Comparison of ENCODE assay signal across 20 cellular contexts in genomic region chrX:10288400-10288799, GRCh38.
DNase-seq lines count a peak whose midpoint lies in the region; ATAC-seq, FAIRE-seq and TF ChIP-seq lines count a peak whose summit lies in the region.
"Had no signal": no experiment of that assay in that cellular context is flagged by ENCODE, and none has a peak within 500 bp of the region (broad histone marks: within the 10 kb centered on the region; RNA-seq: fewer than 3 reads in every experiment).

No MANE protein-coding gene starts in this region.

- H3K4me1 Mint-ChIP-seq in activated naive CD4-positive, alpha-beta T cell treated with anti-CD3 and anti-CD28 coated beads for 36 hours (ENCODE audit: low read depth), result no peaks in the 10 kb centered on the region
- no peaks in the 10 kb centered on the region for H3K4me1 Mint-ChIP-seq in natural killer cell

- H3K9ac ChIP-seq in IMR-90 (ENCODE audit: low read depth, low read length), result no peak overlapping the region

- H3K4me3 ChIP-seq in A549 (no peak overlapping the region), IMR-90 (ENCODE audit: insufficient read depth, low read depth, low read length) (no peak overlapping the region)
- H3K4me3 ChIP-seq: HAP-1, SK-N-MC had no signal

- no peak overlapping the region for H2BK15ac ChIP-seq in IMR-90 (ENCODE audit: low read depth, low read length)

- no peaks in the 10 kb centered on the region for H4K20me1 ChIP-seq in IMR-90 (ENCODE audit: insufficient read depth, low read length)

- peak; percentile 56 for FAIRE-seq in A549 (lab: Jason Lieb, UNC)
- FAIRE-seq: HTR-8/SVneo had no signal

- BruUV-seq in IMR-90 (replicated peaks; lab: Mats Ljungman, UMichigan), result no TSS peak

- no peak for TF ChIP-seq RAD21 in A549 (conservative IDR thresholded peaks at IDR 0.05 in 1 of 2, IDR thresholded peaks at IDR 0.05 in 1 of 2)
- no peak for TF ChIP-seq RAD21 in IMR-90 (IDR thresholded peaks at IDR 0.05; ENCODE audit: low read length)

- no peak overlapping the region for H3K14ac ChIP-seq in IMR-90 (replicated peaks; ENCODE audit: low read depth, low read length)

- WGBS in A549 (ENCODE audit: missing lambda C conversion rate), result 34% methylated on average over 4 of the region's 4 CpGs
- WGBS in IMR-90 (ENCODE audit: extremely low coverage in 2 of 2, insufficient read length in 1 of 2), 2 experiments, result no CpG with 5 or more reads among the region's 4 CpGs

- POLR2A ChIA-PET in A549 (lab: Yijun Ruan, JAX), result no interaction called here
- POLR2A ChIA-PET in IMR-90 (lab: Charles Lee; ENCODE audit: unreplicated experiment), result no interaction called here

- intact Hi-C loops in IMR-90 (cut with micrococcal nuclease), result no loop called here
- intact Hi-C loops in activated naive CD4-positive, alpha-beta T cell treated with anti-CD3 and anti-CD28 coated beads for 36 hours (cut with micrococcal nuclease), result no loop called here
- intact Hi-C loops in Right ventricle myocardium inferior (cut with DNase I), result no loop called here
- intact Hi-C loops in natural killer cell (cut with micrococcal nuclease), result no loop called here

- no peaks in the 10 kb centered on the region for H3K9me3 Mint-ChIP-seq in activated naive CD4-positive, alpha-beta T cell treated with anti-CD3 and anti-CD28 coated beads for 36 hours
- no peaks in the 10 kb centered on the region for H3K9me3 Mint-ChIP-seq in natural killer cell

- no peaks in the 10 kb centered on the region for H3K79me1 ChIP-seq in IMR-90 (ENCODE audit: low read depth in 1 of 2, low read length in 2 of 2)

- peak in 1 of 2 experiments; percentile 23; a peak in 1 of 5 replicates for TF ChIP-seq EP300 in A549 (IDR thresholded peaks at IDR 0.05)

- H3K36me3 Mint-ChIP-seq in activated naive CD4-positive, alpha-beta T cell treated with anti-CD3 and anti-CD28 coated beads for 36 hours (ENCODE audit: low read depth), result no peaks in the 10 kb centered on the region
- H3K36me3 Mint-ChIP-seq in natural killer cell, result no peaks in the 10 kb centered on the region

- H4K91ac ChIP-seq in IMR-90 (ENCODE audit: insufficient read depth, low read depth, low read length), result no peak overlapping the region; the same call in 1 of the 2 replicates

- no peak overlapping the region; the same call in 1 of the 2 replicates for H2BK120ac ChIP-seq in IMR-90 (ENCODE audit: low read depth, low read length)

- CTCF ChIA-PET in A549 (lab: Yijun Ruan, JAX) (no interaction called here), IMR-90 (lab: Yijun Ruan, JAX) (no interaction called here)
- CTCF ChIA-PET in activated naive CD4-positive, alpha-beta T cell treated with anti-CD3 and anti-CD28 coated beads for 36 hours (lab: Charles Lee), result no interaction called here

- no peak overlapping the region for H3K23ac ChIP-seq in IMR-90 (ENCODE audit: low read depth, low read length)

- H3K4me2 ChIP-seq in A549 (peak overlapping the region; percentile 60), IMR-90 (ENCODE audit: low read depth, low read length) (peak overlapping the region; percentile 71; the same call in 1 of the 2 replicates)

- no peak overlapping the region for H2AK9ac ChIP-seq in IMR-90 (replicated peaks; ENCODE audit: low read depth, low read length, poor library complexity)

- H2AK5ac ChIP-seq in IMR-90 (ENCODE audit: low read depth, low read length), result no peak overlapping the region

- ATAC-seq in A549, result peak in 1 of 2 experiments; percentile 42; a peak in 2 of 6 replicates
- ATAC-seq in IMR-90 (ENCODE audit: low read depth), result peak; percentile 62
- ATAC-seq in Right ventricle myocardium inferior, result no peak
- no peak for ATAC-seq in natural killer cell
- ATAC-seq: Panc1 had no signal

- H2BK20ac ChIP-seq in IMR-90 (ENCODE audit: low read depth, low read length), result no peak overlapping the region; the same call in 1 of the 2 replicates

- H3K4me1 ChIP-seq in A549 (peaks cover 13% of the 10 kb centered on the region; the same call in 2 of the 3 replicates), IMR-90 (ENCODE audit: control insufficient read depth, insufficient read depth, low read length) (0 out of 2 replicates have a peak, but pooled peaks cover 2% of the 10 kb centered on the region)
- H3K4me1 ChIP-seq: HAP-1 had no signal

- no peak for TF ChIP-seq CTCF in A549 (IDR thresholded peaks at IDR 0.05)
- no peak for TF ChIP-seq CTCF in IMR-90 (conservative IDR thresholded peaks at IDR 0.05; ENCODE audit: low read depth, low read length)
- no peak for TF ChIP-seq CTCF in natural killer cell (IDR thresholded peaks at IDR 0.05)

- H3K36me3 ChIP-seq in IMR-90 (ENCODE audit: control insufficient read depth, insufficient read depth, low read length), result no peaks in the 10 kb centered on the region
- H3K36me3 ChIP-seq: HAP-1 had no signal

- TF ChIP-seq POLR2A in A549 (IDR thresholded peaks at IDR 0.05; ENCODE audit: low read length) (no peak), IMR-90 (IDR thresholded peaks at IDR 0.05; ENCODE audit: low read depth, low read length) (no peak)

- H3K56ac ChIP-seq in IMR-90 (ENCODE audit: extremely low read depth, insufficient read depth, low read length), result no peak overlapping the region

- H3K4ac ChIP-seq in IMR-90 (ENCODE audit: low read depth, low read length), result no peak overlapping the region

- no peak overlapping the region for H3K4me3 Mint-ChIP-seq in activated naive CD4-positive, alpha-beta T cell treated with anti-CD3 and anti-CD28 coated beads for 36 hours
- H3K4me3 Mint-ChIP-seq in natural killer cell, result no peak overlapping the region

- no peak overlapping the region for H2BK5ac ChIP-seq in IMR-90 (ENCODE audit: low read depth, low read length, poor library complexity, severe bottlenecking)

- DNase-seq in A549 (ENCODE audit: low read depth in 1 of 2, low spot score in 1 of 2), result peak in 1 of 2 experiments; percentile 33
- DNase-seq in IMR-90, result peak; percentile 13
- peak; percentile 23 for DNase-seq in astrocyte of the hippocampus (ENCODE audit: low read depth, low spot score)
- DNase-seq in fibroblast of peridontal ligament (ENCODE audit: extremely low read depth), result peak; percentile 45
- DNase-seq in AG08396 (ENCODE audit: low spot score), result no peak
- DNase-seq in activated naive CD4-positive, alpha-beta T cell treated with anti-CD3 and anti-CD28 coated beads for 36 hours, result no peak
- no peak for DNase-seq in Right ventricle myocardium inferior (ENCODE audit: missing footprints)
- DNase-seq in natural killer cell, result no peak
- DNase-seq: AML-193, DMS53, MV-4-11, NCI-H1417, NCI-H187 treated with DMSO at 0.1 percent for 48 hours, NCI-H524 had no signal

- dilution Hi-C loops in IMR-90 (cut with HindIII; ENCODE audit: low sequenced_read_pairs, unreplicated experiment), result no loop called here

- in situ Hi-C loops in IMR-90 (cut with MboI; ENCODE audit: low sequenced_read_pairs), result no loop called here

- H3K18ac ChIP-seq in IMR-90 (ENCODE audit: low read depth, low read length), result peak overlapping the region; percentile 72; the same call in 1 of the 2 replicates

- 0 out of 2 replicates have a peak overlapping the region, but pooled peaks have one; percentile 23 for H4K5ac ChIP-seq in IMR-90 (ENCODE audit: low read depth, low read length)

- no peaks in the 10 kb centered on the region for H3K27me3 ChIP-seq in IMR-90 (ENCODE audit: control insufficient read depth, insufficient read depth, low read length)

- no peaks in the 10 kb centered on the region for H3K9me1 ChIP-seq in IMR-90 (ENCODE audit: insufficient read depth, low read length)

- peaks cover 2% of the 10 kb centered on the region for H3K27me3 Mint-ChIP-seq in activated naive CD4-positive, alpha-beta T cell treated with anti-CD3 and anti-CD28 coated beads for 36 hours (ENCODE audit: low read depth)
- peaks cover 8% of the 10 kb centered on the region in 2 donors for H3K27me3 Mint-ChIP-seq in natural killer cell (ENCODE audit: low read depth in 2 of 2)

- no peak overlapping the region for H4K8ac ChIP-seq in IMR-90 (ENCODE audit: low read depth in 2 of 2, low read length in 2 of 2)

- no peaks in the 10 kb centered on the region for H3K9me3 ChIP-seq in A549
- peaks cover 4% of the 10 kb centered on the region; the same call in 1 of the 2 replicates for H3K9me3 ChIP-seq in IMR-90 (ENCODE audit: control insufficient read depth, insufficient read depth, low read length)
- H3K9me3 ChIP-seq: Caco-2, HAP-1 had no signal

- peak overlapping the region; percentile 49 to 58 for H3K27ac ChIP-seq in A549
- peak overlapping the region; percentile 53; the same call in 1 of the 2 replicates for H3K27ac ChIP-seq in IMR-90 (ENCODE audit: insufficient read depth, low read length)
- H3K27ac ChIP-seq: HL-60, SK-N-MC had no signal

- H2AFZ ChIP-seq in IMR-90 (replicated peaks; ENCODE audit: low read length, poor library complexity), result no peak overlapping the region

- H3K27ac Mint-ChIP-seq in activated naive CD4-positive, alpha-beta T cell treated with anti-CD3 and anti-CD28 coated beads for 36 hours, result no peak overlapping the region
- no peak overlapping the region for H3K27ac Mint-ChIP-seq in natural killer cell

TF ChIP-seq in A549, 52 proteins besides CTCF, POLR2A, EP300 and RAD21 (continues in another document):
- TF ChIP-seq HEYL (CRISPR knock-in tag; IDR thresholded peaks at IDR 0.05) (no peak), TP53 (CRISPR knock-in tag; IDR thresholded peaks at IDR 0.05) (no peak), KDM1A (IDR thresholded peaks at IDR 0.05; ENCODE audit: low read depth) (no peak), EHF (CRISPR knock-in tag; IDR thresholded peaks at IDR 0.05) (no peak), NR3C1 (IDR thresholded peaks at IDR 0.05) (no peak)

TF ChIP-seq in IMR-90, 13 proteins besides CTCF, POLR2A, EP300 and RAD21:
- no peak for TF ChIP-seq CHD1 (IDR thresholded peaks at IDR 0.05; ENCODE audit: low read depth, low read length)
- peak; percentile 52; the same call in 1 of the 2 replicates for TF ChIP-seq NFE2L2 (IDR thresholded peaks at IDR 0.05; ENCODE audit: low read depth, low read length)
- TF ChIP-seq FOS (IDR thresholded peaks at IDR 0.05; ENCODE audit: low read depth, low read length), result no peak

Comparison
In these comparisons a context has a peak if more than half of its experiments do, and no peak if none do; other contexts are left out.
1. DNase-seq: peak in IMR-90 (single experiment), astrocyte of the hippocampus (single experiment) and fibroblast of peridontal ligament (single experiment); none in AG08396 (single experiment), activated naive CD4-positive, alpha-beta T cell treated with anti-CD3 and anti-CD28 coated beads for 36 hours (single experiment), Right ventricle myocardium inferior (single experiment) and natural killer cell (single experiment).